Comparison of ENCODE assay signal across 8 cellular contexts in genomic region chr11:75561426-75562047, GRCh38. TPM values are rescaled to one million over a fixed set of nuclear protein-coding genes. Genes with fewer than 3 reads are reported as not detected.
DNase-seq lines count a peak whose midpoint lies in the region; ATAC-seq and TF ChIP-seq lines count a peak whose summit lies in the region.

No MANE protein-coding gene starts in this region.

- peaks cover 21% of the 10 kb centered on the region for H3K36me3 ChIP-seq in IMR-90 (ENCODE audit: control insufficient read depth, insufficient read depth, low read length)
- no peaks in the 10 kb centered on the region for H3K36me3 ChIP-seq in effector memory CD4-positive, alpha-beta T cell (ENCODE audit: control insufficient read depth, insufficient read depth, low read length)
- H3K36me3 ChIP-seq in neuronal stem cell (replicated peaks in 1 of 2; ENCODE audit: control insufficient read depth in 2 of 2, insufficient read depth in 2 of 2, low read length in 2 of 2): peaks cover 7 to 31% of the 10 kb centered on the region in 2 donors

- no peaks in the 10 kb centered on the region for H3K9me3 ChIP-seq in IMR-90 (ENCODE audit: control insufficient read depth, insufficient read depth, low read length)
- H3K9me3 ChIP-seq in effector memory CD4-positive, alpha-beta T cell (ENCODE audit: control insufficient read depth, low read length): no peaks in the 10 kb centered on the region
- H3K9me3 ChIP-seq in neuronal stem cell (replicated peaks in 1 of 2; ENCODE audit: control insufficient read depth in 2 of 2, insufficient read depth in 1 of 2, low read depth in 1 of 2, low read length in 2 of 2): no peaks in the 10 kb centered on the region

- TF ChIP-seq POLR2A in IMR-90 (IDR thresholded peaks at IDR 0.05; ENCODE audit: low read depth, low read length): no peak

- H3K79me1 ChIP-seq in IMR-90 (ENCODE audit: low read depth in 1 of 2, low read length in 2 of 2) (peaks cover 10 to 57% of the 10 kb centered on the region in 2 experiments), neuronal stem cell (ENCODE audit: low read depth, low read length) (peaks cover 5% of the 10 kb centered on the region)

- CTCF ChIA-PET in Calu3 (lab: Charles Lee): interaction anchor here (0.7 kb wide), 1 partner anchor 328 kb away, joined by 4 read pairs; no protein-coding TSS in a partner anchor
- CTCF ChIA-PET in IMR-90 (lab: Yijun Ruan, JAX): interaction anchor here (1.0 kb wide), 2 partner anchors 41 to 154 kb away, joined by 3 read pairs; no protein-coding TSS in a partner anchor

- H3K23ac ChIP-seq in IMR-90 (ENCODE audit: low read depth, low read length) (peak overlapping the region; percentile 95), neuronal stem cell (ENCODE audit: low read depth, low read length, poor library complexity) (no peak overlapping the region)

- peaks cover 25% of the 10 kb centered on the region for H3K9me1 ChIP-seq in IMR-90 (ENCODE audit: insufficient read depth, low read length)

- H2AFZ ChIP-seq in IMR-90 (replicated peaks; ENCODE audit: low read length, poor library complexity) (peak overlapping the region; percentile 87), neuronal stem cell (ENCODE audit: low read length) (peak overlapping the region; percentile 86)

- H2BK120ac ChIP-seq in IMR-90 (ENCODE audit: low read depth, low read length): peak overlapping the region; percentile 92
- H2BK120ac ChIP-seq in neuronal stem cell (ENCODE audit: low read depth, low read length): no peak overlapping the region

- peaks cover 35% of the 10 kb centered on the region for H3K36me3 Mint-ChIP-seq in Calu3 (ENCODE audit: insufficient read depth, unreplicated experiment)

- H3K9me3 Mint-ChIP-seq in Calu3 (ENCODE audit: low read depth, unreplicated experiment): no peaks in the 10 kb centered on the region

- H2BK15ac ChIP-seq in IMR-90 (ENCODE audit: low read depth, low read length) (peak overlapping the region; percentile 53; the same call in 2 of the 3 replicates), neuronal stem cell (ENCODE audit: low read length) (peak overlapping the region; percentile 26)

- peak overlapping the region; percentile 79 for H4K5ac ChIP-seq in IMR-90 (ENCODE audit: low read depth, low read length)

- dilution Hi-C loops in IMR-90 (cut with HindIII; ENCODE audit: low sequenced_read_pairs, unreplicated experiment): no loop called here

- in situ Hi-C loops in IMR-90 (cut with MboI; ENCODE audit: low sequenced_read_pairs): no loop called here

- no peak for TF ChIP-seq RAD21 in IMR-90 (IDR thresholded peaks at IDR 0.05; ENCODE audit: low read length)

- H3K4me3 Mint-ChIP-seq in Calu3 (ENCODE audit: low read depth, unreplicated experiment): peak overlapping the region; percentile 91

- peak overlapping the region; percentile 71 for H3K18ac ChIP-seq in IMR-90 (ENCODE audit: low read depth, low read length)
- peak overlapping the region; percentile 92 for H3K18ac ChIP-seq in neuronal stem cell (ENCODE audit: low read length)

- H3K4me1 Mint-ChIP-seq in Calu3 (ENCODE audit: low read depth, unreplicated experiment): peaks cover 17% of the 10 kb centered on the region

- WGBS in IMR-90 (ENCODE audit: extremely low coverage in 2 of 2, insufficient read length in 1 of 2), 2 experiments: no CpG with 5 or more reads among the region's 21 CpGs
- no CpG with 5 or more reads among the region's 21 CpGs for WGBS in neuronal stem cell (ENCODE audit: extremely low coverage in 2 of 2, insufficient read length in 2 of 2, insufficient replicate concordance in 1 of 2), 2 donors

- ATAC-seq in IMR-90 (ENCODE audit: low read depth) (no peak), HG03378 (IDR thresholded peaks at IDR 0.05; ENCODE audit: unreplicated experiment) (no peak), GM18909 (IDR thresholded peaks at IDR 0.05; ENCODE audit: poor library complexity, unreplicated experiment) (no peak)

- peak overlapping the region; percentile 85 for H2BK20ac ChIP-seq in IMR-90 (ENCODE audit: low read depth, low read length)

- H3K14ac ChIP-seq in IMR-90 (replicated peaks; ENCODE audit: low read depth, low read length): peak overlapping the region; percentile 91
- H3K14ac ChIP-seq in neuronal stem cell (ENCODE audit: low read length): no peak overlapping the region

- H3K9ac ChIP-seq in IMR-90 (ENCODE audit: low read depth, low read length) (peak overlapping the region; percentile 87), neuronal stem cell (ENCODE audit: low read depth, low read length, poor library complexity) (peak overlapping the region; percentile 7)

- H3K27me3 ChIP-seq in IMR-90 (ENCODE audit: control insufficient read depth, insufficient read depth, low read length) (no peaks in the 10 kb centered on the region), neuronal stem cell (ENCODE audit: control insufficient read depth in 3 of 3, insufficient read depth in 3 of 3, low read depth in 1 of 3, low read length in 3 of 3) (no peaks in the 10 kb centered on the region)
- no peaks in the 10 kb centered on the region for H3K27me3 ChIP-seq in effector memory CD4-positive, alpha-beta T cell (replicated peaks; ENCODE audit: control insufficient read depth, insufficient read depth, low read length, poor library complexity, severe bottlenecking)

- H2AK9ac ChIP-seq in IMR-90 (replicated peaks; ENCODE audit: low read depth, low read length, poor library complexity): peak overlapping the region; percentile 94

- H4K20me1 ChIP-seq in IMR-90 (ENCODE audit: insufficient read depth, low read length): peaks cover 43% of the 10 kb centered on the region

- H2BK12ac ChIP-seq in neuronal stem cell (ENCODE audit: low read length): no peak overlapping the region

- H2BK5ac ChIP-seq in IMR-90 (ENCODE audit: low read depth, low read length, poor library complexity, severe bottlenecking): peak overlapping the region; percentile 75
- peak overlapping the region; percentile 95 for H2BK5ac ChIP-seq in neuronal stem cell (ENCODE audit: low read length)

- peak overlapping the region; percentile 62 for H3K27ac Mint-ChIP-seq in Calu3 (ENCODE audit: unreplicated experiment)

- H3K4me2 ChIP-seq in IMR-90 (ENCODE audit: low read depth, low read length) (peak overlapping the region; percentile 80), neuronal stem cell (ENCODE audit: insufficient read depth, low read length, poor library complexity, severe bottlenecking) (peak overlapping the region; percentile 91)

- H3K27ac ChIP-seq in IMR-90 (ENCODE audit: insufficient read depth, low read length): peak overlapping the region; percentile 96
- H3K27ac ChIP-seq in effector memory CD4-positive, alpha-beta T cell (ENCODE audit: insufficient read depth, low read length, poor library complexity, severe bottlenecking): peak overlapping the region; percentile 61
- H3K27ac ChIP-seq in neuronal stem cell (replicated peaks; ENCODE audit: low read length): peak overlapping the region; percentile 99

- H4K91ac ChIP-seq in IMR-90 (ENCODE audit: insufficient read depth, low read depth, low read length) (peak overlapping the region; percentile 90), neuronal stem cell (ENCODE audit: low read depth, low read length, poor library complexity) (peak overlapping the region; percentile 4)

- TF ChIP-seq CTCF in Calu3 (IDR thresholded peaks at IDR 0.05; ENCODE audit: unreplicated experiment): no peak
- no peak for TF ChIP-seq CTCF in IMR-90 (conservative IDR thresholded peaks at IDR 0.05; ENCODE audit: low read depth, low read length)

- H2AK5ac ChIP-seq in IMR-90 (ENCODE audit: low read depth, low read length) (peak overlapping the region; percentile 88), neuronal stem cell (ENCODE audit: low read depth, low read length) (peak overlapping the region; percentile 4)

- peak overlapping the region; percentile 98 for H3K56ac ChIP-seq in IMR-90 (ENCODE audit: extremely low read depth, insufficient read depth, low read length)

- H3K4me1 ChIP-seq in IMR-90 (ENCODE audit: control insufficient read depth, insufficient read depth, low read length) (peaks cover 49% of the 10 kb centered on the region), neuronal stem cell (ENCODE audit: control insufficient read depth in 2 of 2, insufficient read depth in 1 of 2, low read depth in 1 of 2, low read length in 2 of 2) (peaks cover 47 to 63% of the 10 kb centered on the region in 2 donors)
- peaks cover 19% of the 10 kb centered on the region for H3K4me1 ChIP-seq in effector memory CD4-positive, alpha-beta T cell (ENCODE audit: control insufficient read depth, insufficient read depth, low read length, poor library complexity, severe bottlenecking)

- DNase-seq in Calu3 (no peak), IMR-90 (no peak), neuronal stem cell (ENCODE audit: low spot score) (no peak), DMS 273 treated with DMSO at 0.1 percent for 48 hours (lab: John Stamatoyannopoulos, UW) (no peak), NCI-H82 (lab: John Stamatoyannopoulos, UW) (no peak)
- DNase-seq in effector memory CD4-positive, alpha-beta T cell: no peak

- BruUV-seq in Calu3 (replicated peaks; lab: Mats Ljungman, UMichigan) (no TSS peak), IMR-90 (replicated peaks; lab: Mats Ljungman, UMichigan) (no TSS peak)

- H3K4ac ChIP-seq in IMR-90 (ENCODE audit: low read depth, low read length): peak overlapping the region; percentile 96
- H3K4ac ChIP-seq in neuronal stem cell (ENCODE audit: low read length): peak overlapping the region; percentile 45

- intact Hi-C loops in Calu3 (cut with micrococcal nuclease; ENCODE audit: unreplicated experiment) (no loop called here), IMR-90 (cut with micrococcal nuclease) (loop anchor here (2.0 kb wide), 1 partner anchor 35 kb away; no protein-coding TSS in a partner anchor)

- POLR2A ChIA-PET in IMR-90 (lab: Charles Lee; ENCODE audit: unreplicated experiment): interaction anchor here (0.6 to 2.3 kb wide), 2 partner anchors 15 to 21 kb away, joined by 3 to 8 read pairs; no protein-coding TSS in a partner anchor

- peak overlapping the region; percentile 61 for H3K4me3 ChIP-seq in IMR-90 (ENCODE audit: insufficient read depth, low read depth, low read length)
- peak overlapping the region; percentile 88 for H3K4me3 ChIP-seq in effector memory CD4-positive, alpha-beta T cell (ENCODE audit: insufficient read depth, low read depth, low read length, poor library complexity, severe bottlenecking)
- peak overlapping the region; percentile 70 to 94 for H3K4me3 ChIP-seq in neuronal stem cell (ENCODE audit: low read length in 2 of 2)

- no peaks in the 10 kb centered on the region for H3K27me3 Mint-ChIP-seq in Calu3 (ENCODE audit: unreplicated experiment)

- peak overlapping the region; percentile 94 for H4K8ac ChIP-seq in IMR-90 (ENCODE audit: low read depth in 2 of 2, low read length in 2 of 2)
- no peak overlapping the region for H4K8ac ChIP-seq in neuronal stem cell (ENCODE audit: low read depth, low read length)

RNA-seq across cellular contexts. Expression of gene SERPINH1, which starts 0.5 kb away (rescaled TPM):
- total RNA-seq in Calu3 (2022) (58.8 and 80.0 TPM in 2 replicates), IMR-90 (2012; rRNA removed) (772 and 841 TPM in 2 replicates)
- 1,857 and 1,944 TPM in 2 replicates for polyA plus RNA-seq in IMR-90 (2012; rRNA removed)
- 823 and 2,639 TPM in 2 replicates for polyA plus RNA-seq in IMR-90 (2012; cell fraction: cytosol; rRNA removed)
- 597 and 1,651 TPM in 2 replicates for polyA plus RNA-seq in IMR-90 (2012; cell fraction: nucleus; rRNA removed; ENCODE audit: low replicate concordance)
- 246 TPM for polyA plus RNA-seq in neuronal stem cell (2013, experiment 1 of 2)
- 246 TPM for polyA plus RNA-seq in neuronal stem cell (2013, experiment 2 of 2)

RNA-seq across cellular contexts. Expression of gene GDPD5, which starts 35.8 kb away (rescaled TPM):
- 7.0 and 7.4 TPM in 2 replicates for total RNA-seq in Calu3 (2022)
- total RNA-seq in IMR-90 (2012; rRNA removed): 1.7 and 2.0 TPM in 2 replicates
- polyA plus RNA-seq in IMR-90 (2012; rRNA removed): 7.9 and 8.2 TPM in 2 replicates
- 4.1 and 7.5 TPM in 2 replicates for polyA plus RNA-seq in IMR-90 (2012; cell fraction: cytosol; rRNA removed)
- 25.1 and 54.1 TPM in 2 replicates for polyA plus RNA-seq in IMR-90 (2012; cell fraction: nucleus; rRNA removed; ENCODE audit: low replicate concordance)
- polyA plus RNA-seq in neuronal stem cell (2013, experiment 1 of 2): 10.9 TPM
- polyA plus RNA-seq in neuronal stem cell (2013, experiment 2 of 2): 11.1 TPM
